15 cellular contexts compared by ENCODE assay signal in the genomic region with DNA sequence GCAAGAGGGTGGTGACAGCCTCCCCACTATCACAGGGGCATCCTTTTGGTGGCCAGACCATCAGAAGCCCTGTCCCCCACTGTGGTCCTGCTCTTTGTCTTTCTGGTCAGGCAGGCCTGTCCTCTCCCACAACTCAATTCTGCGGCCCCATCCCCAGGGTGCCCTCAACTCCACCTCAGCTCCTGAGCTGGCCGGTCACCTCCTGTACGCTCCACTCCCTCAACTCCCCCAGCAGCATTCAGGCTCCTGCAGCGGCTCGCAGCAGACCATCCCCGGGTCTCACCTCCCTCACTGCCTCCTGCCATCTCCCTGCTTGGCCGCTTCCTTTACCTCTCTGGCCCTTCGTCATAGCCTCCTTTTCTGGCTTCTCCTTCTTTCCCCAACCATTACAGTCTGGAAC.
"Had no signal": no experiment of that assay in that cellular context is flagged by ENCODE, and none has a peak within 500 bp of the region (broad histone marks: within the 10 kb centered on the region; RNA-seq: fewer than 3 reads in every experiment).

No MANE protein-coding gene starts in this region.

- H3K4me3 ChIP-seq: breast epithelium, heart right ventricle, suprapubic skin, transverse colon had no signal

- H3K4me2 ChIP-seq: SK-N-SH had no signal

- H3K4me3 Mint-ChIP-seq: activated T-helper 1 cell treated with anti-CD3 and anti-CD28 coated beads, Interleukin-12 subunit alpha, Interleukin-12 subunit beta, Interleukin-2, Interleukin-4 antibody, amounts not matched to agents 30 ng/mL and 10 ng/mL and 1 ng/mL, durations not matched to agents 14 hours and 24 hours and 36 hours; stimulated activated naive CD8-positive, alpha-beta T cell treated with anti-CD3 and anti-CD28 coated beads, Interleukin-15, amount 100 ng/mL, for 72 hours had no signal

- H3K9ac ChIP-seq: SK-N-SH had no signal

- H3K9me3 Mint-ChIP-seq: activated naive CD4-positive, alpha-beta T cell treated with anti-CD3 and anti-CD28 coated beads, Interleukin-2, amount 50 U/mL, for 72 hours; activated T-helper 1 cell treated with anti-CD3 and anti-CD28 coated beads, Interleukin-12 subunit alpha, Interleukin-12 subunit beta, Interleukin-2, Interleukin-4 antibody, amounts not matched to agents 30 ng/mL and 10 ng/mL and 1 ng/mL, durations not matched to agents 14 hours and 24 hours and 36 hours; stimulated activated naive CD8-positive, alpha-beta T cell treated with anti-CD3 and anti-CD28 coated beads, Interleukin-15, amount 100 ng/mL, for 72 hours had no signal

- DNase-seq: activated CD4-positive, alpha-beta T cell treated with anti-CD3 and anti-CD28 coated beads for 1 hour; activated gamma-delta T cell treated with Interleukin-2 at 50 U/mL for 16 hours; cortex of kidney; heart right ventricle; islet precursor cell; left cardiac atrium; retina; SK-N-SH; stimulated activated CD4-positive, alpha-beta T cell treated with anti-CD3 and anti-CD28 coated beads, Interleukin-4, amount 100 ng/mL, for 4 hours; stimulated activated naive CD8-positive, alpha-beta T cell treated with anti-CD3 and anti-CD28 coated beads, Interleukin-15, amount 100 ng/mL, for 72 hours; transverse colon had no signal

- ATAC-seq: activated naive CD4-positive, alpha-beta T cell treated with anti-CD3 and anti-CD28 coated beads, Interleukin-2, amount 50 U/mL, for 72 hours; heart right ventricle; left cardiac atrium; stimulated activated naive CD8-positive, alpha-beta T cell treated with anti-CD3 and anti-CD28 coated beads, Interleukin-15, amount 100 ng/mL, for 72 hours had no signal

- H3K9me3 ChIP-seq: breast epithelium, heart right ventricle, SK-N-SH, suprapubic skin, transverse colon had no signal

- H3K27me3 Mint-ChIP-seq: stimulated activated naive CD8-positive, alpha-beta T cell treated with anti-CD3 and anti-CD28 coated beads, Interleukin-15, amount 100 ng/mL, for 72 hours had no signal

- H3K27ac Mint-ChIP-seq: activated T-helper 1 cell treated with anti-CD3 and anti-CD28 coated beads, Interleukin-12 subunit alpha, Interleukin-12 subunit beta, Interleukin-2, Interleukin-4 antibody, amounts not matched to agents 30 ng/mL and 10 ng/mL and 1 ng/mL, durations not matched to agents 14 hours and 24 hours and 36 hours had no signal

- H3K36me3 ChIP-seq: breast epithelium had no signal

- H3K27me3 ChIP-seq: breast epithelium, heart right ventricle, suprapubic skin, transverse colon had no signal

- H3K27ac ChIP-seq: breast epithelium, suprapubic skin, transverse colon had no signal

- H3K9me2 ChIP-seq: SK-N-SH had no signal
